In the genomic region with DNA sequence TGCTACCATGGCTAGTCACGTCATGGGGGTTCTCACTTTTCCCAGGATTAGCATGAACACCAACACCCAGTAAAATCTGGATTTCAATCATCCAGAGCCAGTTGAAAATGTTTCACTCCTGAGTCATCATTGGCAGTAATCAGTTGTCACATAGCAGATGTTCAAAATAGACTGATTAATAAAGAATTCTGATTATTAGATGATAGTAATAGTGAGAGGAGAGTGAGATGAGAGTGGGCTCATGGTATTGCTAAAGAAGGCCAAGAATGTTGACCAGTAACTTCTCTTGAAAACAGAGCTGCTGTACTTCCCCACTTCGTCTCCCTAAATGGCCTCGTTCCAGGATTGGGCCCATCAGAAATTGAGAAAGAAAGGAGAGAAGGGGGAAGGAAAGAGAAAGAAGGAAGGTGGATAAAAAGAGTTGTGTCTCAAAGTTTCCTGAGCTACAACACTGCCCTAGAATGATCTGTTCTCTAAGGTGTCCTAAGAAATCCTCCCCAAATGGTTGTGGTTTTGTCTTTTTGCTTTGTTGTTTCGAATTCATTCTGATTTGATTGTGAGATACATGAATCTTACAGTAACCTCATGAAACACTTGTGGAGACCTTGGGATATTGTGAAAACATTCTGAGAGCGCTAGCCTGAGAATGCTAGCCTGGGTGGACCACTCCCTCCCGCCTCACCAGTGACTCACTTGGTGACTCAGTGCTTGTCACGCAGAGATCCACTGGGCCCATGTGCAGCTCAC, we compare ENCODE assay signal across 1 cellular context.
TF ChIP-seq lines count a peak whose summit lies in the region.

No MANE protein-coding gene starts in this region.

TF ChIP-seq in GM12878, 131 proteins besides CTCF, POLR2A, EP300 and RAD21 (continued from another document and continues in another):
- TF ChIP-seq RELB (IDR thresholded peaks at IDR 0.05; ENCODE audit: low read depth) (no peak), MEF2A (IDR thresholded peaks at IDR 0.05; ENCODE audit: insufficient read depth, low read depth, low read length) (0 out of 2 replicates have a peak, but pooled peaks have one; percentile 7), IRF4 (IDR thresholded peaks at IDR 0.05; ENCODE audit: low read depth, low read length) (0 out of 2 replicates have a peak, but pooled peaks have one; percentile 12), ZNF207 (IDR thresholded peaks at IDR 0.05; ENCODE audit: borderline replicate concordance) (no peak), NR2C1 (IDR thresholded peaks at IDR 0.05) (no peak), CEBPZ (IDR thresholded peaks at IDR 0.05; ENCODE audit: low read depth, low read length) (no peak), CREB1 (IDR thresholded peaks at IDR 0.05; ENCODE audit: low read depth) (0 out of 2 replicates have a peak, but pooled peaks have one; percentile 33), JUNB (IDR thresholded peaks at IDR 0.05) (peak; percentile 66), YBX1 (IDR thresholded peaks at IDR 0.05) (no peak), ZBTB11 (CRISPR knock-in tag; IDR thresholded peaks at IDR 0.05) (no peak), SUPT20H (IDR thresholded peaks at IDR 0.05; ENCODE audit: borderline replicate concordance, control insufficient read depth, low read depth, low read length) (no peak), HCFC1 (IDR thresholded peaks at IDR 0.05; ENCODE audit: low read length) (no peak), FOXM1 (IDR thresholded peaks at IDR 0.05; ENCODE audit: low read depth, low read length) (no peak; the same call in 1 of the 2 replicates), GATAD2B (conservative IDR thresholded peaks at IDR 0.05; ENCODE audit: low read depth) (no peak), BCL3 (IDR thresholded peaks at IDR 0.05; ENCODE audit: borderline replicate concordance, insufficient read depth, low read depth, low read length, poor library complexity, severe bottlenecking) (peak; percentile 9), IKZF2 (IDR thresholded peaks at IDR 0.05) (0 out of 4 replicates have a peak, but pooled peaks of 1 of the 2 experiments have one; percentile 8), IKZF1 (conservative IDR thresholded peaks at IDR 0.05) (no peak), SREBF2 (IDR thresholded peaks at IDR 0.05; ENCODE audit: low read length) (no peak), EGR1 (IDR thresholded peaks at IDR 0.05; ENCODE audit: borderline replicate concordance in 1 of 2, low read depth in 2 of 2, low read length in 2 of 2) (no peak), SUZ12 (IDR thresholded peaks at IDR 0.05; ENCODE audit: unreplicated experiment) (no peak), ESRRA (IDR thresholded peaks at IDR 0.05; ENCODE audit: low read length) (no peak), EED (IDR thresholded peaks at IDR 0.05; ENCODE audit: low read depth) (peak; percentile 27; the same call in 1 of the 2 replicates), SMC3 (IDR thresholded peaks at IDR 0.05; ENCODE audit: borderline replicate concordance, low read length) (no peak), NFXL1 (IDR thresholded peaks at IDR 0.05; ENCODE audit: borderline replicate concordance) (no peak), BHLHE40 (IDR thresholded peaks at IDR 0.05; ENCODE audit: borderline replicate concordance in 1 of 2, low read depth in 2 of 2, low read length in 1 of 2) (no peak), ZNF274 (IDR thresholded peaks at IDR 0.05; ENCODE audit: insufficient read depth, insufficient read length) (no peak), PAX5 (IDR thresholded peaks at IDR 0.05; ENCODE audit: borderline replicate concordance, low read depth, low read length) (no peak), PML (IDR thresholded peaks at IDR 0.05; ENCODE audit: low read length) (0 out of 2 replicates have a peak, but pooled peaks have one; percentile 50), DPF2 (IDR thresholded peaks at IDR 0.05) (no peak), RBBP5 (conservative IDR thresholded peaks at IDR 0.05) (no peak), RCOR1 (conservative IDR thresholded peaks at IDR 0.05; ENCODE audit: low read depth, low read length) (no peak), CHD2 (IDR thresholded peaks at IDR 0.05; ENCODE audit: borderline replicate concordance, low read depth, low read length) (no peak), CHD1 (IDR thresholded peaks at IDR 0.05; ENCODE audit: low read depth, low read length) (no peak), BMI1 (IDR thresholded peaks at IDR 0.05; ENCODE audit: borderline replicate concordance) (no peak), RAD51 (IDR thresholded peaks at IDR 0.05) (no peak), ZBED1 (IDR thresholded peaks at IDR 0.05; ENCODE audit: borderline replicate concordance) (peak; percentile 48; the same call in 1 of the 2 replicates), NFYA (IDR thresholded peaks at IDR 0.05; ENCODE audit: borderline replicate concordance, low read depth, low read length) (no peak), E2F4 (IDR thresholded peaks at IDR 0.05; ENCODE audit: low read depth, low read length) (no peak)
- TF ChIP-seq, protein P1, sequence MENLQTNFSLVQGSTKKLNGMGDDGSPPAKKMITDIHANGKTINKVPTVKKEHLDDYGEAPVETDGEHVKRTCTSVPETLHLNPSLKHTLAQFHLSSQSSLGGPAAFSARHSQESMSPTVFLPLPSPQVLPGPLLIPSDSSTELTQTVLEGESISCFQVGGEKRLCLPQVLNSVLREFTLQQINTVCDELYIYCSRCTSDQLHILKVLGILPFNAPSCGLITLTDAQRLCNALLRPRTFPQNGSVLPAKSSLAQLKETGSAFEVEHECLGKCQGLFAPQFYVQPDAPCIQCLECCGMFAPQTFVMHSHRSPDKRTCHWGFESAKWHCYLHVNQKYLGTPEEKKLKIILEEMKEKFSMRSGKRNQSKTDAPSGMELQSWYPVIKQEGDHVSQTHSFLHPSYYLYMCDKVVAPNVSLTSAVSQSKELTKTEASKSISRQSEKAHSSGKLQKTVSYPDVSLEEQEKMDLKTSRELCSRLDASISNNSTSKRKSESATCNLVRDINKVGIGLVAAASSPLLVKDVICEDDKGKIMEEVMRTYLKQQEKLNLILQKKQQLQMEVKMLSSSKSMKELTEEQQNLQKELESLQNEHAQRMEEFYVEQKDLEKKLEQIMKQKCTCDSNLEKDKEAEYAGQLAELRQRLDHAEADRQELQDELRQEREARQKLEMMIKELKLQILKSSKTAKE (IDR thresholded peaks at IDR 0.05; ENCODE audit: low read depth, poor library complexity, severe bottlenecking), result no peak
- TF ChIP-seq, protein P2, sequence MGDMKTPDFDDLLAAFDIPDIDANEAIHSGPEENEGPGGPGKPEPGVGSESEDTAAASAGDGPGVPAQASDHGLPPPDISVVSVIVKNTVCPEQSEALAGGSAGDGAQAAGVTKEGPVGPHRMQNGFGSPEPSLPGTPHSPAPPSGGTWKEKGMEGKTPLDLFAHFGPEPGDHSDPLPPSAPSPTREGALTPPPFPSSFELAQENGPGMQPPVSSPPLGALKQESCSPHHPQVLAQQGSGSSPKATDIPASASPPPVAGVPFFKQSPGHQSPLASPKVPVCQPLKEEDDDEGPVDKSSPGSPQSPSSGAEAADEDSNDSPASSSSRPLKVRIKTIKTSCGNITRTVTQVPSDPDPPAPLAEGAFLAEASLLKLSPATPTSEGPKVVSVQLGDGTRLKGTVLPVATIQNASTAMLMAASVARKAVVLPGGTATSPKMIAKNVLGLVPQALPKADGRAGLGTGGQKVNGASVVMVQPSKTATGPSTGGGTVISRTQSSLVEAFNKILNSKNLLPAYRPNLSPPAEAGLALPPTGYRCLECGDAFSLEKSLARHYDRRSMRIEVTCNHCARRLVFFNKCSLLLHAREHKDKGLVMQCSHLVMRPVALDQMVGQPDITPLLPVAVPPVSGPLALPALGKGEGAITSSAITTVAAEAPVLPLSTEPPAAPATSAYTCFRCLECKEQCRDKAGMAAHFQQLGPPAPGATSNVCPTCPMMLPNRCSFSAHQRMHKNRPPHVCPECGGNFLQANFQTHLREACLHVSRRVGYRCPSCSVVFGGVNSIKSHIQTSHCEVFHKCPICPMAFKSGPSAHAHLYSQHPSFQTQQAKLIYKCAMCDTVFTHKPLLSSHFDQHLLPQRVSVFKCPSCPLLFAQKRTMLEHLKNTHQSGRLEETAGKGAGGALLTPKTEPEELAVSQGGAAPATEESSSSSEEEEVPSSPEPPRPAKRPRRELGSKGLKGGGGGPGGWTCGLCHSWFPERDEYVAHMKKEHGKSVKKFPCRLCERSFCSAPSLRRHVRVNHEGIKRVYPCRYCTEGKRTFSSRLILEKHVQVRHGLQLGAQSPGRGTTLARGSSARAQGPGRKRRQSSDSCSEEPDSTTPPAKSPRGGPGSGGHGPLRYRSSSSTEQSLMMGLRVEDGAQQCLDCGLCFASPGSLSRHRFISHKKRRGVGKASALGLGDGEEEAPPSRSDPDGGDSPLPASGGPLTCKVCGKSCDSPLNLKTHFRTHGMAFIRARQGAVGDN (IDR thresholded peaks at IDR 0.05), result no peak
- TF ChIP-seq, protein P3, sequence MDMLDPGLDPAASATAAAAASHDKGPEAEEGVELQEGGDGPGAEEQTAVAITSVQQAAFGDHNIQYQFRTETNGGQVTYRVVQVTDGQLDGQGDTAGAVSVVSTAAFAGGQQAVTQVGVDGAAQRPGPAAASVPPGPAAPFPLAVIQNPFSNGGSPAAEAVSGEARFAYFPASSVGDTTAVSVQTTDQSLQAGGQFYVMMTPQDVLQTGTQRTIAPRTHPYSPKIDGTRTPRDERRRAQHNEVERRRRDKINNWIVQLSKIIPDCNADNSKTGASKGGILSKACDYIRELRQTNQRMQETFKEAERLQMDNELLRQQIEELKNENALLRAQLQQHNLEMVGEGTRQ (IDR thresholded peaks at IDR 0.05; ENCODE audit: borderline replicate concordance, low read depth, low read length), result no peak
